ENCODE assay signal across 33 cellular contexts in genomic region chr1:200805719-200806118, GRCh38.
"Had no signal": no experiment of that assay in that cellular context is flagged by ENCODE, and none has a peak within 500 bp of the region (broad histone marks: within the 10 kb centered on the region; RNA-seq: fewer than 3 reads in every experiment).

No MANE protein-coding gene starts in this region.

- H3K36me3 Mint-ChIP-seq: naive B cell; natural killer cell treated with Interleukin-12 subunit alpha and Interleukin-12 subunit beta and Interleukin-15 and Interleukin-18, amount 100 ng/mL, for 72 hours had no signal

- DNase-seq: cortex of kidney; dorsolateral prefrontal cortex; effector CD4-positive, alpha-beta T cell; endodermal cell; foreskin fibroblast; heart left ventricle; kidney; mesenchymal stem cell; mucosa of descending colon; naive B cell; stimulated activated CD4-positive, alpha-beta T cell treated with anti-CD3 and anti-CD28 coated beads, Interleukin-12 subunit alpha, Interleukin-12 subunit beta, amount 100 ng/mL, for 4 hours; stimulated activated CD4-positive, alpha-beta T cell treated with anti-CD3 and anti-CD28 coated beads, Interleukin-1b, Interleukin-23, amount 100 ng/mL, for 48 hours; stimulated activated CD4-positive, alpha-beta T cell treated with anti-CD3 and anti-CD28 coated beads, Interleukin-4, amount 100 ng/mL, for 1 hour; stimulated activated CD8-positive, alpha-beta memory T cell treated with anti-CD3 and anti-CD28 coated beads, Interleukin-4, amount 100 ng/mL, for 48 hours; stimulated activated naive CD4-positive, alpha-beta T cell; stimulated activated naive CD8-positive, alpha-beta T cell treated with anti-CD3 and anti-CD28 coated beads, Interleukin-15, amount 100 ng/mL, for 72 hours; trophoblast cell had no signal

- H3K4me2 ChIP-seq: hepatocyte, smooth muscle cell had no signal

- H3K9me3 ChIP-seq: gastroesophageal sphincter, heart left ventricle, mucosa of descending colon, right atrium auricular region, suprapubic skin, vagina had no signal

- H3K9ac ChIP-seq: parathyroid adenoma had no signal

- H3K9me3 Mint-ChIP-seq: endodermal cell; mesothelial cell of epicardium; naive B cell; natural killer cell treated with Interleukin-12 subunit alpha and Interleukin-12 subunit beta and Interleukin-15 and Interleukin-18, amount 100 ng/mL, for 72 hours; neural crest cell; stimulated activated naive CD8-positive, alpha-beta T cell treated with anti-CD3 and anti-CD28 coated beads, Interleukin-15, amount 100 ng/mL, for 72 hours had no signal

- H3K27me3 ChIP-seq: dorsolateral prefrontal cortex, gastroesophageal sphincter, heart left ventricle, hepatocyte, right atrium auricular region, suprapubic skin, vagina had no signal

- H3K4me3 Mint-ChIP-seq: endodermal cell; mesothelial cell of epicardium; naive B cell; natural killer cell treated with Interleukin-12 subunit alpha and Interleukin-12 subunit beta and Interleukin-15 and Interleukin-18, amount 100 ng/mL, for 72 hours; neural crest cell; stimulated activated naive CD8-positive, alpha-beta T cell treated with anti-CD3 and anti-CD28 coated beads, Interleukin-15, amount 100 ng/mL, for 72 hours had no signal

- H3K27me3 Mint-ChIP-seq: progenitor cell of endocrine pancreas; stimulated activated naive CD8-positive, alpha-beta T cell treated with anti-CD3 and anti-CD28 coated beads, Interleukin-15, amount 100 ng/mL, for 72 hours had no signal

- H3K4me1 ChIP-seq: parathyroid adenoma, suprapubic skin had no signal

- ATAC-seq: esophagus mucosa; gastroesophageal sphincter; heart left ventricle; left lobe of liver; mucosa of descending colon; natural killer cell treated with Interleukin-12 subunit alpha and Interleukin-12 subunit beta and Interleukin-15 and Interleukin-18, amount 100 ng/mL, for 72 hours; sciatic nerve; stimulated activated naive CD8-positive, alpha-beta T cell treated with anti-CD3 and anti-CD28 coated beads, Interleukin-15, amount 100 ng/mL, for 72 hours had no signal

- H3K27ac ChIP-seq: dorsolateral prefrontal cortex, epithelial cell of prostate, gastroesophageal sphincter, heart left ventricle, hepatocyte, parathyroid adenoma, right atrium auricular region, suprapubic skin, vagina had no signal

- H3K27ac Mint-ChIP-seq: endodermal cell; mesothelial cell of epicardium; natural killer cell treated with Interleukin-12 subunit alpha and Interleukin-12 subunit beta and Interleukin-15 and Interleukin-18, amount 100 ng/mL, for 72 hours; progenitor cell of endocrine pancreas had no signal

- H2AFZ ChIP-seq: hepatocyte, parathyroid adenoma had no signal

- H3K4me1 Mint-ChIP-seq: naive B cell; stimulated activated naive CD8-positive, alpha-beta T cell treated with anti-CD3 and anti-CD28 coated beads, Interleukin-15, amount 100 ng/mL, for 72 hours had no signal

- FAIRE-seq: kidney had no signal

- H3K4me3 ChIP-seq: dorsolateral prefrontal cortex, gastroesophageal sphincter, heart left ventricle, hepatocyte, lung, mucosa of descending colon, right atrium auricular region, smooth muscle cell, suprapubic skin, vagina had no signal
